ENCODE assay signal across 7 cellular contexts in the genomic region with DNA sequence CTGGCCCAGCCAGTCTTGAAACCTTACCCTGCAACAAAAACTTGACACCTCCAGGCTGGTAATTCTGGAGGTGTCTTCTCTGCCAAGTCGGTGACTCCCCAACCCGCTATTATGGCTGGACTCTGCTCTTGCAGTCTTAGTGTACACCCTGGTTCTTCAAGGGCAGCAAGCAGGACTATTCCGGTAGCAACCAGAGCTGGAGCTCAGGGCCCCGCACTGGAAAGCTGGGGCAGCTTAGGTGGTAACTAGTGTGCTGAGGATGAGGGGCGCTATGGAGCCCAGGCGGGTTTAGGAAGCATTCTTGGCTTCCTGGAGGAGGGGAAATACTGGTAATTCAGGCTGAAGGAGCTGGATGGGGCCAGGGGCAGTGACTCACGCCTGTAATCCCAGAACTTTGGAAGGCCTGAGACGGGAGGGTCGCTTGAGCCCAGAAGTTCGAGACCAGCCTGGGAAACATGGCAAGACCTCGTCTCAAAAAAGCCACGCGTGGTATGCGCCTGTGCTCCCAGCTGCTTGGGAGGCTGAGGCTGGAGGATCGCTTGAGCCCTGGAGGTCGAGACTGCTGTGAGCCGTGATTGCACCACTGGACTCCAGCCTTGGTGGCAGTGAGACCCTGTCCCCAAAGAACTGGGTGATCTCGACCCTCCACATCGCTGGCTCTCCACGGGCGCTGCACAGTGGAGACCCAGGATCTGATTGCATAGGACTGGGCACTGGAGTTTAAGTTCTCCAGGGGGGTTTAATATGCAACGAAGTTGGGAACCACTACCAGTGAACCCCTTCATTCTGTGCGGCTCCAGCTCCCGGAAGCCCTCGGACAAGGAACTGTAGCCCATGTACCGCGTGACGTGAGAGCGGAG. TPM values are rescaled to one million over a fixed set of nuclear protein-coding genes. Genes with fewer than 3 reads are reported as not detected.
DNase-seq lines count a peak whose midpoint lies in the region; TF ChIP-seq lines count a peak whose summit lies in the region.
"Had no signal": no experiment of that assay in that cellular context is flagged by ENCODE, and none has a peak within 500 bp of the region (broad histone marks: within the 10 kb centered on the region; RNA-seq: fewer than 3 reads in every experiment).

No MANE protein-coding gene starts in this region.

- no peak overlapping the region for H3K27ac Mint-ChIP-seq in activated naive CD8-positive, alpha-beta T cell treated with anti-CD3 and anti-CD28 coated beads for 36 hours

- H3K9me3 Mint-ChIP-seq in activated naive CD8-positive, alpha-beta T cell treated with anti-CD3 and anti-CD28 coated beads for 36 hours = no peaks in the 10 kb centered on the region

- H3K4me3 ChIP-seq in GM06990 (replicated peaks; ENCODE audit: low read depth, low read length) (peak overlapping the region; percentile 70), mononuclear cell (ENCODE audit: low read length) (peak overlapping the region; percentile 55)
- H3K4me3 ChIP-seq: SK-N-MC had no signal

- H3K4me1 ChIP-seq in mononuclear cell (ENCODE audit: insufficient read depth, low read length) = peaks cover 23% of the 10 kb centered on the region

- peak overlapping the region; percentile 18 for H3K4me3 Mint-ChIP-seq in activated naive CD8-positive, alpha-beta T cell treated with anti-CD3 and anti-CD28 coated beads for 36 hours

- TF ChIP-seq CTCF in GM06990 (IDR thresholded peaks at IDR 0.05; ENCODE audit: insufficient read depth, low read length, poor library complexity, severe bottlenecking) = no peak

- H3K9me3 ChIP-seq in mononuclear cell (ENCODE audit: low read depth, low read length) = no peaks in the 10 kb centered on the region

- no peak for DNase-seq in GM06990 (ENCODE audit: extremely low read depth, insufficient read length)
- DNase-seq in activated naive CD8-positive, alpha-beta T cell treated with anti-CD3 and anti-CD28 coated beads for 36 hours = no peak
- DNase-seq in NCI-H345 treated with DMSO at 0.1 percent for 48 hours (lab: John Stamatoyannopoulos, UW; ENCODE audit: unreplicated experiment) = no peak
- no peak for DNase-seq in NCI-H1694 treated with DMSO at 0.1 percent for 48 hours (lab: John Stamatoyannopoulos, UW)
- no peak for DNase-seq in mucosa of gallbladder (ENCODE audit: low spot score)

- H3K36me3 Mint-ChIP-seq in activated naive CD8-positive, alpha-beta T cell treated with anti-CD3 and anti-CD28 coated beads for 36 hours = peaks cover 14% of the 10 kb centered on the region

- peaks cover 38% of the 10 kb centered on the region for H3K27me3 Mint-ChIP-seq in activated naive CD8-positive, alpha-beta T cell treated with anti-CD3 and anti-CD28 coated beads for 36 hours

- H3K27me3 ChIP-seq in GM06990 (replicated peaks; ENCODE audit: control insufficient read depth, insufficient read depth, low read length) (no peaks in the 10 kb centered on the region), mononuclear cell (ENCODE audit: insufficient read depth, low read length) (no peaks in the 10 kb centered on the region)

- peaks cover 7% of the 10 kb centered on the region for H3K4me1 Mint-ChIP-seq in activated naive CD8-positive, alpha-beta T cell treated with anti-CD3 and anti-CD28 coated beads for 36 hours

- H3K36me3 ChIP-seq in GM06990 (ENCODE audit: control insufficient read depth, insufficient read depth, low read length) = peaks cover 13% of the 10 kb centered on the region

RNA-seq across cellular contexts. Expression of a gene that starts 10.6 kb away (rescaled TPM):
- under 1 TPM in 1 of 2 experiments, not detected in 1; 0.14 TPM for total RNA-seq in activated naive CD8-positive, alpha-beta T cell treated with anti-CD3 and anti-CD28 coated beads for 36 hours
- total RNA-seq in mononuclear cell (5.2 TPM), mucosa of gallbladder (8.3 TPM)

RNA-seq across cellular contexts. Expression of a gene that starts 25.6 kb away (rescaled TPM):
- total RNA-seq in activated naive CD8-positive, alpha-beta T cell treated with anti-CD3 and anti-CD28 coated beads for 36 hours = 10 to 100 TPM; 32.4 to 39.2 TPM
- total RNA-seq in mononuclear cell (24.8 TPM), mucosa of gallbladder (93.5 TPM)

RNA-seq across cellular contexts. Expression of a gene that starts 39.3 kb away (rescaled TPM):
- 10 to 100 TPM; 82.1 to 82.2 TPM for total RNA-seq in activated naive CD8-positive, alpha-beta T cell treated with anti-CD3 and anti-CD28 coated beads for 36 hours
- total RNA-seq in mononuclear cell (51.9 TPM), mucosa of gallbladder (54.1 TPM)

RNA-seq across cellular contexts. Expression of a gene that starts 45.4 kb away (rescaled TPM):
- total RNA-seq in activated naive CD8-positive, alpha-beta T cell treated with anti-CD3 and anti-CD28 coated beads for 36 hours = 10 to 100 TPM; 34.3 to 34.5 TPM
- total RNA-seq in mononuclear cell (58.2 TPM), mucosa of gallbladder (27.5 TPM)

RNA-seq across cellular contexts. Expression of a gene that starts 58.5 kb away (rescaled TPM):
- under 1 TPM; 0.14 to 0.43 TPM for total RNA-seq in activated naive CD8-positive, alpha-beta T cell treated with anti-CD3 and anti-CD28 coated beads for 36 hours
- 0.21 TPM for total RNA-seq in mononuclear cell
- total RNA-seq in mucosa of gallbladder = 2.4 TPM
